Comparison of ENCODE assay signal across 18 cellular contexts in the genomic region with DNA sequence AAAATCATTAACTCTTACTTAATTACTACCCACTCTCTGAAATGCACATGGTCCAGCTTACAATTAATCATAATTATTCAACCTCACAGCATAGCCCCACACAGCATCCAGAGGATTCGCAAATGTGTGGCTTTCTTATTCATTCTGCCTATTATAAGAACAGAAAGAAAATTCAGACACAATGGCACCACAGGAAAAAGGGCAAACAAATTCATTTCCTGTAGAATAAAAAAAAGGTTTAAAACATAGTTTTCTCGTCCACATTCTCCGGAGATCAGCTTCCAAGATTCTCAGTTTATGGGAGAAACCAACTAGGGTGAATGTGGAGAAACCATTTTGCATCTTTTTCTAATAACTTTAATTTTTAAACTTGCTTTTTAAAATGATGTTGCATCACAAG.
"Had no signal": no experiment of that assay in that cellular context is flagged by ENCODE, and none has a peak within 500 bp of the region (broad histone marks: within the 10 kb centered on the region; RNA-seq: fewer than 3 reads in every experiment).

No MANE protein-coding gene starts in this region.

- DNase-seq: effector memory CD8-positive, alpha-beta T cell; esophagus squamous epithelium; foreskin fibroblast; glutamatergic neuron; immature natural killer cell; left ventricle myocardium inferior; lower lobe of right lung; nucleus accumbens; ovary; sigmoid colon; stimulated activated CD4-positive, alpha-beta T cell treated with anti-CD3 and anti-CD28 coated beads, Interleukin-2, amount 100 ng/mL, for 24 hours; stimulated activated CD4-positive, alpha-beta T cell treated with anti-CD3 and anti-CD28 coated beads, Interleukin-4, amount 100 ng/mL, for 4 hours; stimulated activated naive B cell treated with anti-CD40 and anti-IgM and Interleukin-4, amounts not matched to agents 10 μg/mL and 1 μg/mL and 100 μg/mL, for 72 hours; trophoblast cell had no signal

- H3K4me2 ChIP-seq: neural progenitor cell had no signal

- H3K36me3 ChIP-seq: esophagus squamous epithelium, gastroesophageal sphincter, left ventricle myocardium inferior, lower lobe of right lung, neural progenitor cell, ovary, right atrium auricular region, sigmoid colon had no signal

- H2AFZ ChIP-seq: neural progenitor cell had no signal

- H3K9me3 ChIP-seq: esophagus squamous epithelium, gastroesophageal sphincter, left ventricle myocardium inferior, lower lobe of right lung, ovary, right atrium auricular region, sigmoid colon had no signal

- H3K27ac ChIP-seq: esophagus squamous epithelium, gastroesophageal sphincter, left ventricle myocardium inferior, lower lobe of right lung, neural progenitor cell, ovary, right atrium auricular region, sigmoid colon, skin epidermis had no signal

- H3K4me1 ChIP-seq: left ventricle myocardium inferior, lower lobe of right lung, right atrium auricular region had no signal

- H3K27me3 ChIP-seq: esophagus squamous epithelium, gastroesophageal sphincter, neural progenitor cell, ovary, right atrium auricular region, sigmoid colon had no signal

- H3K4me3 ChIP-seq: esophagus squamous epithelium, gastroesophageal sphincter, left ventricle myocardium inferior, lower lobe of right lung, neural progenitor cell, ovary, right atrium auricular region, sigmoid colon, skin epidermis had no signal

- H3K9ac ChIP-seq: neural progenitor cell had no signal
